8 cellular contexts compared by ENCODE assay signal in genomic region chr11:75400110-75400865, GRCh38. TPM values are rescaled to one million over a fixed set of nuclear protein-coding genes. Genes with fewer than 3 reads are reported as not detected.
DNase-seq lines count a peak whose midpoint lies in the region; ATAC-seq, FAIRE-seq and TF ChIP-seq lines count a peak whose summit lies in the region.

No MANE protein-coding gene starts in this region.

- no peaks in the 10 kb centered on the region for H3K9me3 ChIP-seq in mesodermal cell (ENCODE audit: control insufficient read depth, low read length)
- no peaks in the 10 kb centered on the region for H3K9me3 ChIP-seq in vagina

- no peaks in the 10 kb centered on the region for H3K27me3 ChIP-seq in vagina

- H3K4me1 ChIP-seq in mesodermal cell (ENCODE audit: control insufficient read depth, insufficient read depth, low read length, poor library complexity, severe bottlenecking) (peaks cover 22% of the 10 kb centered on the region), vagina (peaks cover 27% of the 10 kb centered on the region)

- ATAC-seq in GM21723 (IDR thresholded peaks at IDR 0.05; ENCODE audit: unreplicated experiment): no peak

- no peak for TF ChIP-seq POLR2A in vagina (IDR thresholded peaks at IDR 0.05)

- WGBS in mesodermal cell (ENCODE audit: insufficient coverage in 2 of 2), 2 experiments: 0 to 3% methylated on average over 2 to 6 of the region's 13 CpGs

- H3K27ac ChIP-seq in mesodermal cell (ENCODE audit: low read depth, low read length, severe bottlenecking): peak overlapping the region; percentile 98
- peak overlapping the region; percentile 88 for H3K27ac ChIP-seq in vagina

- H3K36me3 ChIP-seq in mesodermal cell (ENCODE audit: control insufficient read depth, insufficient read depth, low read length): peaks cover 51% of the 10 kb centered on the region
- peaks cover 0 to 42% of the 10 kb centered on the region in 2 donors for H3K36me3 ChIP-seq in vagina

- intact Hi-C loops in vagina (cut with DNase I): no loop called here

- no peak for TF ChIP-seq CTCF in GM12875 (IDR thresholded peaks at IDR 0.05; ENCODE audit: borderline replicate concordance, insufficient read depth, low read depth, low read length)
- TF ChIP-seq CTCF in vagina (IDR thresholded peaks at IDR 0.05): no peak

- peak overlapping the region; percentile 96 for H3K4me3 ChIP-seq in GM12875 (ENCODE audit: low read depth, low read length)
- H3K4me3 ChIP-seq in mesodermal cell (ENCODE audit: extremely low read depth, insufficient read depth, low read length, poor library complexity, severe bottlenecking): peak overlapping the region; percentile 82
- peak overlapping the region; percentile 67 to 89 for H3K4me3 ChIP-seq in vagina

- DNase-seq in dermis blood vessel endothelial cell (peak; percentile 39), vagina (ENCODE audit: extremely low spot score in 2 of 2) (no peak), urothelium cell line (ENCODE audit: low spot score) (no peak), DMS79 (lab: John Stamatoyannopoulos, UW) (no peak)

- no peak for FAIRE-seq in urothelium cell line (lab: Jason Lieb, UNC)

TF ChIP-seq in PFSK-1, 5 proteins besides CTCF, POLR2A, EP300 and RAD21:
- no peak for TF ChIP-seq FOXP2 (optimal IDR thresholded peaks at IDR 0.05; ENCODE audit: borderline replicate concordance, extremely low read depth, extremely low read length, insufficient read depth)
- TF ChIP-seq SIN3A (IDR thresholded peaks at IDR 0.05; ENCODE audit: borderline replicate concordance, insufficient read depth, low read length): peak; percentile 69; the same call in 1 of the 2 replicates
- TF ChIP-seq, protein P1, sequence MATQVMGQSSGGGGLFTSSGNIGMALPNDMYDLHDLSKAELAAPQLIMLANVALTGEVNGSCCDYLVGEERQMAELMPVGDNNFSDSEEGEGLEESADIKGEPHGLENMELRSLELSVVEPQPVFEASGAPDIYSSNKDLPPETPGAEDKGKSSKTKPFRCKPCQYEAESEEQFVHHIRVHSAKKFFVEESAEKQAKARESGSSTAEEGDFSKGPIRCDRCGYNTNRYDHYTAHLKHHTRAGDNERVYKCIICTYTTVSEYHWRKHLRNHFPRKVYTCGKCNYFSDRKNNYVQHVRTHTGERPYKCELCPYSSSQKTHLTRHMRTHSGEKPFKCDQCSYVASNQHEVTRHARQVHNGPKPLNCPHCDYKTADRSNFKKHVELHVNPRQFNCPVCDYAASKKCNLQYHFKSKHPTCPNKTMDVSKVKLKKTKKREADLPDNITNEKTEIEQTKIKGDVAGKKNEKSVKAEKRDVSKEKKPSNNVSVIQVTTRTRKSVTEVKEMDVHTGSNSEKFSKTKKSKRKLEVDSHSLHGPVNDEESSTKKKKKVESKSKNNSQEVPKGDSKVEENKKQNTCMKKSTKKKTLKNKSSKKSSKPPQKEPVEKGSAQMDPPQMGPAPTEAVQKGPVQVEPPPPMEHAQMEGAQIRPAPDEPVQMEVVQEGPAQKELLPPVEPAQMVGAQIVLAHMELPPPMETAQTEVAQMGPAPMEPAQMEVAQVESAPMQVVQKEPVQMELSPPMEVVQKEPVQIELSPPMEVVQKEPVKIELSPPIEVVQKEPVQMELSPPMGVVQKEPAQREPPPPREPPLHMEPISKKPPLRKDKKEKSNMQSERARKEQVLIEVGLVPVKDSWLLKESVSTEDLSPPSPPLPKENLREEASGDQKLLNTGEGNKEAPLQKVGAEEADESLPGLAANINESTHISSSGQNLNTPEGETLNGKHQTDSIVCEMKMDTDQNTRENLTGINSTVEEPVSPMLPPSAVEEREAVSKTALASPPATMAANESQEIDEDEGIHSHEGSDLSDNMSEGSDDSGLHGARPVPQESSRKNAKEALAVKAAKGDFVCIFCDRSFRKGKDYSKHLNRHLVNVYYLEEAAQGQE (IDR thresholded peaks at IDR 0.05; ENCODE audit: insufficient read depth in 1 of 2, low read depth in 2 of 2, low read length in 2 of 2): no peak
- TF ChIP-seq POLR2AphosphoS5 (IDR thresholded peaks at IDR 0.05; ENCODE audit: low read depth, low read length): peak; percentile 44
- TF ChIP-seq TAF1 (IDR thresholded peaks at IDR 0.05; ENCODE audit: borderline replicate concordance, insufficient read depth, low read length): no peak

RNA-seq across cellular contexts. Expression of gene RPS3, which starts 1.0 kb away (rescaled TPM):
- 3,306 TPM for polyA plus RNA-seq in PFSK-1 (2012; ENCODE audit: insufficient read length, low read depth)
- total RNA-seq in dermis blood vessel endothelial cell (2,018 and 2,797 TPM in 2 replicates), vagina (1,625 TPM)
- polyA plus RNA-seq in mesodermal cell (2013, experiment 1 of 2): 3,157 TPM
- 3,069 TPM for polyA plus RNA-seq in mesodermal cell (2013, experiment 2 of 2)

RNA-seq across cellular contexts. Expression of gene KLHL35, which starts 32.7 kb away (rescaled TPM):
- polyA plus RNA-seq in PFSK-1 (2012; ENCODE audit: insufficient read length, low read depth): 0.77 TPM
- total RNA-seq in dermis blood vessel endothelial cell (0.85 and 1.5 TPM in 2 replicates), vagina (not detected)
- polyA plus RNA-seq in mesodermal cell (2013, experiment 1 of 2): 0.96 TPM
- 0.35 TPM for polyA plus RNA-seq in mesodermal cell (2013, experiment 2 of 2)

RNA-seq across cellular contexts. Expression of gene ARRB1, which starts 48.8 kb away (rescaled TPM):
- 34.0 TPM for polyA plus RNA-seq in PFSK-1 (2012; ENCODE audit: insufficient read length, low read depth)
- total RNA-seq in dermis blood vessel endothelial cell (223 and 280 TPM in 2 replicates), vagina (33.1 TPM)
- polyA plus RNA-seq in mesodermal cell (2013, experiment 1 of 2): 27.5 TPM
- 25.6 TPM for polyA plus RNA-seq in mesodermal cell (2013, experiment 2 of 2)
